Comparison of ENCODE assay signal across 8 cellular contexts in genomic region chr3:197801801-197802504, GRCh38. TPM values are rescaled to one million over a fixed set of nuclear protein-coding genes. Genes with fewer than 3 reads are reported as not detected.
DNase-seq lines count a peak whose midpoint lies in the region; ATAC-seq and TF ChIP-seq lines count a peak whose summit lies in the region.

No MANE protein-coding gene starts in this region.

- no peaks in the 10 kb centered on the region for H3K9me2 ChIP-seq in hepatocyte (replicated peaks; ENCODE audit: insufficient read depth)

- intact Hi-C loops in activated CD4-positive, alpha-beta T cell treated with anti-CD3 and anti-CD28 coated beads for 36 hours (cut with DNase I, micrococcal nuclease): loop anchor here (1.0 kb wide), 3 partner anchors 9 to 203 kb away; partner anchors contain the start of gene FYTTD1 (in 1 of the 2)
- intact Hi-C loops in activated CD4-positive, alpha-beta memory T cell treated with anti-CD3 and anti-CD28 coated beads for 36 hours (cut with micrococcal nuclease): loop anchor here (1.0 to 2.0 kb wide), 2 partner anchors 9 to 49 kb away; no protein-coding TSS in a partner anchor

- no peak overlapping the region for H3K4me2 ChIP-seq in hepatocyte

- peaks cover 53% of the 10 kb centered on the region for H3K4me1 Mint-ChIP-seq in activated CD4-positive, alpha-beta T cell treated with anti-CD3 and anti-CD28 coated beads for 36 hours
- peaks cover 48% of the 10 kb centered on the region for H3K4me1 Mint-ChIP-seq in activated CD4-positive, alpha-beta memory T cell treated with anti-CD3 and anti-CD28 coated beads for 36 hours (ENCODE audit: low read depth)

- H3K4me3 Mint-ChIP-seq in activated CD4-positive, alpha-beta T cell treated with anti-CD3 and anti-CD28 coated beads for 36 hours: no peak overlapping the region
- H3K4me3 Mint-ChIP-seq in activated CD4-positive, alpha-beta memory T cell treated with anti-CD3 and anti-CD28 coated beads for 36 hours: no peak overlapping the region

- peak; percentile 65 for ATAC-seq in activated CD4-positive, alpha-beta T cell treated with anti-CD3 and anti-CD28 coated beads for 36 hours

- no peaks in the 10 kb centered on the region for H3K27me3 Mint-ChIP-seq in activated CD4-positive, alpha-beta T cell treated with anti-CD3 and anti-CD28 coated beads for 36 hours
- no peaks in the 10 kb centered on the region for H3K27me3 Mint-ChIP-seq in activated CD4-positive, alpha-beta memory T cell treated with anti-CD3 and anti-CD28 coated beads for 36 hours

- H3K4me3 ChIP-seq in kidney epithelial cell (ENCODE audit: low read depth, low read length): no peak overlapping the region
- no peak overlapping the region for H3K4me3 ChIP-seq in hepatocyte

- H3K9me3 Mint-ChIP-seq in activated CD4-positive, alpha-beta T cell treated with anti-CD3 and anti-CD28 coated beads for 36 hours (ENCODE audit: low read depth): no peaks in the 10 kb centered on the region
- no peaks in the 10 kb centered on the region for H3K9me3 Mint-ChIP-seq in activated CD4-positive, alpha-beta memory T cell treated with anti-CD3 and anti-CD28 coated beads for 36 hours

- DNase-seq in activated CD4-positive, alpha-beta T cell treated with anti-CD3 and anti-CD28 coated beads for 36 hours: peak; percentile 48
- no peak for DNase-seq in activated CD4-positive, alpha-beta T cell treated with anti-CD3 and anti-CD28 coated beads for 1 hour
- DNase-seq in HT1080 (ENCODE audit: low read depth) (peak; percentile 38), kidney epithelial cell (ENCODE audit: low read depth) (no peak), medulla oblongata (ENCODE audit: extremely low spot score) (no peak), ecto neural progenitor cell (ENCODE audit: low spot score) (no peak), hepatocyte (ENCODE audit: low spot score) (no peak)
- DNase-seq in activated CD4-positive, alpha-beta memory T cell treated with anti-CD3 and anti-CD28 coated beads for 36 hours: peak; percentile 53

- H3K36me3 ChIP-seq in kidney epithelial cell (ENCODE audit: control insufficient read depth, insufficient read depth, low read length) (no peaks in the 10 kb centered on the region), hepatocyte (replicated peaks; ENCODE audit: insufficient read depth, low read depth) (no peaks in the 10 kb centered on the region)

- CTCF ChIA-PET in activated CD4-positive, alpha-beta T cell treated with anti-CD3 and anti-CD28 coated beads for 36 hours (lab: Charles Lee): interaction anchor here (0.6 to 2.7 kb wide), 10 partner anchors 9 to 141 kb away, joined by 3 to 10 read pairs (median 3); partner anchors contain the start of gene LRCH3
- CTCF ChIA-PET in activated CD4-positive, alpha-beta memory T cell treated with anti-CD3 and anti-CD28 coated beads for 36 hours (lab: Charles Lee): interaction anchor here (0.6 to 1.6 kb wide), 8 partner anchors 13 to 104 kb away, joined by 3 to 5 read pairs (median 3); no protein-coding TSS in a partner anchor

- H3K36me3 Mint-ChIP-seq in activated CD4-positive, alpha-beta T cell treated with anti-CD3 and anti-CD28 coated beads for 36 hours (ENCODE audit: low read depth): peaks cover 4% of the 10 kb centered on the region
- H3K36me3 Mint-ChIP-seq in activated CD4-positive, alpha-beta memory T cell treated with anti-CD3 and anti-CD28 coated beads for 36 hours: peaks cover 2% of the 10 kb centered on the region

- peaks cover 98% of the 10 kb centered on the region for H3K79me2 ChIP-seq in hepatocyte

- H3K27ac Mint-ChIP-seq in activated CD4-positive, alpha-beta T cell treated with anti-CD3 and anti-CD28 coated beads for 36 hours: peak overlapping the region; percentile 9
- H3K27ac Mint-ChIP-seq in activated CD4-positive, alpha-beta memory T cell treated with anti-CD3 and anti-CD28 coated beads for 36 hours: peak overlapping the region; percentile 79

- POLR2A ChIA-PET in activated CD4-positive, alpha-beta T cell treated with anti-CD3 and anti-CD28 coated beads for 36 hours (lab: Charles Lee): no interaction called here
- POLR2A ChIA-PET in activated CD4-positive, alpha-beta memory T cell treated with anti-CD3 and anti-CD28 coated beads for 36 hours (lab: Charles Lee): no interaction called here

- no peaks in the 10 kb centered on the region for H3K9me3 ChIP-seq in hepatocyte (ENCODE audit: low read depth)

- peaks cover 67% of the 10 kb centered on the region for H4K20me1 ChIP-seq in hepatocyte (ENCODE audit: insufficient read depth, poor library complexity, severe bottlenecking)

- H3K27ac ChIP-seq in hepatocyte: no peak overlapping the region

- H3K4me1 ChIP-seq in hepatocyte (ENCODE audit: insufficient read depth): no peaks in the 10 kb centered on the region

- TF ChIP-seq CTCF in kidney epithelial cell (IDR thresholded peaks at IDR 0.05; ENCODE audit: insufficient read depth, low read length, poor library complexity, severe bottlenecking) (peak; percentile 17), hepatocyte (IDR thresholded peaks at IDR 0.05; ENCODE audit: poor library complexity) (no peak)

- 80% methylated on average over 3 of the region's 3 CpGs for WGBS in hepatocyte (ENCODE audit: low lambda C conversion rate, missing lambda C conversion rate)

- H2AFZ ChIP-seq in hepatocyte: no peak overlapping the region

- no peaks in the 10 kb centered on the region for H3K27me3 ChIP-seq in kidney epithelial cell (ENCODE audit: control insufficient read depth, insufficient read depth, low read length)
- no peaks in the 10 kb centered on the region for H3K27me3 ChIP-seq in hepatocyte

RNA-seq across cellular contexts. Expression of gene LRCH3, which starts 10.9 kb away (rescaled TPM):
- total RNA-seq in activated CD4-positive, alpha-beta T cell treated with anti-CD3 and anti-CD28 coated beads for 36 hours: 10 to 100 TPM; 43.6 to 77.5 TPM
- total RNA-seq in HT1080 (2014; rRNA removed; shearing (Covaris generic)): 48.6 and 63.4 TPM in 2 replicates
- polyA plus RNA-seq in HT1080 (2015; cell fraction: cytosol; rRNA removed): 33.6 and 35.1 TPM in 2 replicates
- polyA plus RNA-seq in HT1080 (2015; cell fraction: nucleus; rRNA removed): 83.0 and 85.6 TPM in 2 replicates
- 10 to 100 TPM; 50.1 to 51.1 TPM for total RNA-seq in activated CD4-positive, alpha-beta memory T cell treated with anti-CD3 and anti-CD28 coated beads for 36 hours
- total RNA-seq in kidney epithelial cell (22.8 and 27.5 TPM in 2 replicates), hepatocyte (38.5 and 43.9 TPM in 2 replicates)
- 18.0 and 22.5 TPM in 2 replicates for polyA plus RNA-seq in hepatocyte

RNA-seq across cellular contexts. Expression of gene FYTTD1, which starts 52.3 kb away (rescaled TPM):
- total RNA-seq in activated CD4-positive, alpha-beta T cell treated with anti-CD3 and anti-CD28 coated beads for 36 hours: 10 to 100 TPM; 20.7 to 25.6 TPM
- total RNA-seq in HT1080 (2014; rRNA removed; shearing (Covaris generic)): 95.5 and 127 TPM in 2 replicates
- 43.0 and 63.2 TPM in 2 replicates for polyA plus RNA-seq in HT1080 (2015; cell fraction: cytosol; rRNA removed)
- polyA plus RNA-seq in HT1080 (2015; cell fraction: nucleus; rRNA removed): 35.9 and 37.6 TPM in 2 replicates
- total RNA-seq in activated CD4-positive, alpha-beta memory T cell treated with anti-CD3 and anti-CD28 coated beads for 36 hours: 10 to 100 TPM; 35.5 to 39.9 TPM
- 24.5 and 30.9 TPM in 2 replicates for total RNA-seq in kidney epithelial cell
- 43.2 and 51.0 TPM in 2 replicates for total RNA-seq in hepatocyte
- polyA plus RNA-seq in hepatocyte: 24.2 and 32.1 TPM in 2 replicates

Comparison
In these comparisons a context has a peak if more than half of its experiments do, and no peak if none do; other contexts are left out.
1. DNase-seq: peak in activated CD4-positive, alpha-beta T cell treated with anti-CD3 and anti-CD28 coated beads for 36 hours (single experiment), HT1080 (single experiment) and activated CD4-positive, alpha-beta memory T cell treated with anti-CD3 and anti-CD28 coated beads for 36 hours (single experiment); none in activated CD4-positive, alpha-beta T cell treated with anti-CD3 and anti-CD28 coated beads for 1 hour (single experiment), kidney epithelial cell (single experiment), medulla oblongata (single experiment), ecto neural progenitor cell (single experiment) and hepatocyte (single experiment).